22 cellular contexts compared by ENCODE assay signal in genomic region chr7:27617651-27618381, GRCh38. TPM values are rescaled to one million over a fixed set of nuclear protein-coding genes. Genes with fewer than 3 reads are reported as not detected.
A peak's percentile ranks its signal among the peaks of the same experiment; 100 is the strongest.
DNase-seq lines count a peak whose midpoint lies in the region; ATAC-seq, FAIRE-seq and TF ChIP-seq lines count a peak whose summit lies in the region.
"Had no signal": no experiment of that assay in that cellular context is flagged by ENCODE, and none has a peak within 500 bp of the region (broad histone marks: within the 10 kb centered on the region; RNA-seq: fewer than 3 reads in every experiment).

No MANE protein-coding gene starts in this region.

- H2BK15ac ChIP-seq in neuronal stem cell (ENCODE audit: low read length) = no peak overlapping the region

- no peak overlapping the region for H2BK5ac ChIP-seq in neuronal stem cell (ENCODE audit: low read length)

- peaks cover 51% of the 10 kb centered on the region for H3K36me3 Mint-ChIP-seq in activated T-helper 2 cell treated with anti-CD3 and anti-CD28 coated beads, Interferon-gamma antibody, Interleukin-2, Interleukin-4, amounts not matched to agents 10 μg/mL and 5 μg/mL and 100 μg/mL, durations not matched to agents 14 hours and 24 hours and 36 hours (ENCODE audit: low read depth)

- peaks cover 41% of the 10 kb centered on the region for H3K9me3 Mint-ChIP-seq in activated T-helper 2 cell treated with anti-CD3 and anti-CD28 coated beads, Interferon-gamma antibody, Interleukin-2, Interleukin-4, amounts not matched to agents 10 μg/mL and 5 μg/mL and 100 μg/mL, durations not matched to agents 14 hours and 24 hours and 36 hours

- H3K27ac ChIP-seq in neuronal stem cell (replicated peaks; ENCODE audit: low read length) (no peak overlapping the region), small intestine (ENCODE audit: low read depth in 1 of 2, low read length in 1 of 2) (no peak overlapping the region)
- H3K27ac ChIP-seq: A549, HL-60 had no signal

- H3K4ac ChIP-seq in neuronal stem cell (ENCODE audit: low read length) = no peak overlapping the region

- H4K91ac ChIP-seq in neuronal stem cell (ENCODE audit: low read depth, low read length, poor library complexity) = no peak overlapping the region

- peaks cover 13 to 49% of the 10 kb centered on the region in 2 donors for H3K9me3 ChIP-seq in neuronal stem cell (replicated peaks in 1 of 2; ENCODE audit: control insufficient read depth in 2 of 2, insufficient read depth in 1 of 2, low read depth in 1 of 2, low read length in 2 of 2)
- H3K9me3 ChIP-seq in small intestine (ENCODE audit: control insufficient read depth, low read depth) = no peaks in the 10 kb centered on the region

- H3K27me3 Mint-ChIP-seq in activated T-helper 2 cell treated with anti-CD3 and anti-CD28 coated beads, Interferon-gamma antibody, Interleukin-2, Interleukin-4, amounts not matched to agents 10 μg/mL and 5 μg/mL and 100 μg/mL, durations not matched to agents 14 hours and 24 hours and 36 hours (ENCODE audit: low read depth) = no peaks in the 10 kb centered on the region
- H3K27me3 Mint-ChIP-seq: IgD-negative memory B cell had no signal

- H3K4me3 ChIP-seq in NB4 (ENCODE audit: low read depth, low read length) (peak overlapping the region; percentile 25), neuronal stem cell (ENCODE audit: low read length in 2 of 2) (peak overlapping the region in 1 of 2 donors; percentile 54), small intestine (ENCODE audit: low read depth in 1 of 2, low read length in 2 of 2) (no peak overlapping the region)
- H3K4me3 ChIP-seq: A549, GM23338 had no signal

- no peak overlapping the region for H3K14ac ChIP-seq in neuronal stem cell (ENCODE audit: low read length)

- no peak overlapping the region for H3K9ac ChIP-seq in neuronal stem cell (ENCODE audit: low read depth, low read length, poor library complexity)

- H3K23ac ChIP-seq in neuronal stem cell (ENCODE audit: low read depth, low read length, poor library complexity) = no peak overlapping the region

- no peak overlapping the region for H3K27ac Mint-ChIP-seq in activated T-helper 2 cell treated with anti-CD3 and anti-CD28 coated beads, Interferon-gamma antibody, Interleukin-2, Interleukin-4, amounts not matched to agents 10 μg/mL and 5 μg/mL and 100 μg/mL, durations not matched to agents 14 hours and 24 hours and 36 hours
- H3K27ac Mint-ChIP-seq: CD8-positive, alpha-beta T cell; GM23338 had no signal

- H4K8ac ChIP-seq in neuronal stem cell (ENCODE audit: low read depth, low read length) = no peak overlapping the region

- intact Hi-C loops in activated T-helper 2 cell treated with anti-CD3 and anti-CD28 coated beads, Interferon-gamma antibody, Interleukin-2, Interleukin-4, amounts not matched to agents 10 μg/mL and 5 μg/mL and 100 μg/mL, durations not matched to agents 14 hours and 24 hours and 36 hours (cut with micrococcal nuclease) = no loop called here

- no peaks in the 10 kb centered on the region for H3K4me1 ChIP-seq in neuronal stem cell (ENCODE audit: control insufficient read depth in 2 of 2, insufficient read depth in 1 of 2, low read depth in 1 of 2, low read length in 2 of 2)
- H3K4me1 ChIP-seq in small intestine (ENCODE audit: control insufficient read depth in 2 of 2, insufficient read depth in 1 of 2, low read depth in 1 of 2, low read length in 1 of 2) = no peaks in the 10 kb centered on the region
- H3K4me1 ChIP-seq: A549 had no signal

- H3K36me3 ChIP-seq in neuronal stem cell (replicated peaks in 1 of 2; ENCODE audit: control insufficient read depth in 2 of 2, insufficient read depth in 2 of 2, low read length in 2 of 2) (peaks cover 10 to 52% of the 10 kb centered on the region in 2 donors), small intestine (ENCODE audit: control insufficient read depth in 2 of 2, insufficient read depth in 2 of 2, low read length in 2 of 2) (peaks cover 6 to 10% of the 10 kb centered on the region in 2 donors)

- no peak overlapping the region for H3K18ac ChIP-seq in neuronal stem cell (ENCODE audit: low read length)

- H2BK120ac ChIP-seq in neuronal stem cell (ENCODE audit: low read depth, low read length) = no peak overlapping the region

- no peak overlapping the region for H3K4me2 ChIP-seq in neuronal stem cell (ENCODE audit: insufficient read depth, low read length, poor library complexity, severe bottlenecking)
- H3K4me2 ChIP-seq: A549, GM23338 had no signal

- peaks cover 3% of the 10 kb centered on the region for H3K79me1 ChIP-seq in neuronal stem cell (ENCODE audit: low read depth, low read length)

- no CpG with 5 or more reads among the region's 9 CpGs for WGBS in neuronal stem cell (ENCODE audit: extremely low coverage in 2 of 2, insufficient read length in 2 of 2, insufficient replicate concordance in 1 of 2), 2 donors
- 81 to 91% (median 82%) methylated on average over 9 of the region's 9 CpGs for WGBS in small intestine, 3 donors

- peaks cover 3% of the 10 kb centered on the region for H3K4me1 Mint-ChIP-seq in activated T-helper 2 cell treated with anti-CD3 and anti-CD28 coated beads, Interferon-gamma antibody, Interleukin-2, Interleukin-4, amounts not matched to agents 10 μg/mL and 5 μg/mL and 100 μg/mL, durations not matched to agents 14 hours and 24 hours and 36 hours (ENCODE audit: low read depth)

- TF ChIP-seq POLR2A in NB4 (IDR thresholded peaks at IDR 0.05; ENCODE audit: extremely low read depth, insufficient read length) = no peak

- peak; percentile 100 for DNase-seq in GF-D8 (lab: John Stamatoyannopoulos, UW)
- peak; percentile 99 for DNase-seq in NB4 (ENCODE audit: low read depth)
- peak; percentile 90 for DNase-seq in left lobe of liver (ENCODE audit: low spot score)
- DNase-seq in neuronal stem cell (ENCODE audit: low spot score) = no peak
- no peak for DNase-seq in activated T-helper 2 cell treated with anti-CD3 and anti-CD28 coated beads, Interferon-gamma antibody, Interleukin-2, Interleukin-4, amounts not matched to agents 10 μg/mL and 5 μg/mL and 100 μg/mL, durations not matched to agents 14 hours and 24 hours and 36 hours (ENCODE audit: low spot score)
- DNase-seq in NCI-H82 treated with DMSO at 0.1 percent for 48 hours (lab: John Stamatoyannopoulos, UW; ENCODE audit: unreplicated experiment) = no peak
- no peak for DNase-seq in small intestine
- no peak for DNase-seq in GM20000 (ENCODE audit: low spot score)
- DNase-seq: AML-193; Calu3; CD8-positive, alpha-beta T cell; DMS79 treated with DMSO at 0.1 percent for 48 hours; EL; HCEC 1CT; Karpas-422; KBM-7 had no signal

- peak; percentile 96 for ATAC-seq in left lobe of liver
- ATAC-seq: A549; CD8-positive, alpha-beta T cell; GM23338 had no signal

- no peak overlapping the region for H3K4me3 Mint-ChIP-seq in activated T-helper 2 cell treated with anti-CD3 and anti-CD28 coated beads, Interferon-gamma antibody, Interleukin-2, Interleukin-4, amounts not matched to agents 10 μg/mL and 5 μg/mL and 100 μg/mL, durations not matched to agents 14 hours and 24 hours and 36 hours (ENCODE audit: low read depth)
- H3K4me3 Mint-ChIP-seq: CD8-positive, alpha-beta T cell; GM23338; IgD-negative memory B cell had no signal

- FAIRE-seq in small intestine (lab: Jason Lieb, UNC) = no peak
- FAIRE-seq: A549, GM12891, H54 had no signal

- H3K27me3 ChIP-seq in neuronal stem cell (ENCODE audit: control insufficient read depth in 3 of 3, insufficient read depth in 3 of 3, low read depth in 1 of 3, low read length in 3 of 3) = no peaks in the 10 kb centered on the region
- H3K27me3 ChIP-seq in small intestine (ENCODE audit: control insufficient read depth in 2 of 2, insufficient read depth in 2 of 2, low read length in 2 of 2) = no peaks in the 10 kb centered on the region

- H2AFZ ChIP-seq in neuronal stem cell (ENCODE audit: low read length) = no peak overlapping the region
- H2AFZ ChIP-seq: GM23338 had no signal

- no peak overlapping the region for H2AK5ac ChIP-seq in neuronal stem cell (ENCODE audit: low read depth, low read length)

- H2BK12ac ChIP-seq in neuronal stem cell (ENCODE audit: low read length) = peak overlapping the region; percentile 30

- no peak for TF ChIP-seq CTCF in NB4 (IDR thresholded peaks at IDR 0.05; ENCODE audit: low read depth, low read length)
- no peak for TF ChIP-seq CTCF in GM20000 (IDR thresholded peaks at IDR 0.05; ENCODE audit: extremely low read depth, missing control alignments)

RNA-seq across cellular contexts. Expression of gene HIBADH, which starts 44.9 kb away (rescaled TPM):
- total RNA-seq in left lobe of liver = 79.8 TPM
- polyA plus RNA-seq in neuronal stem cell (2013, experiment 1 of 2) = 37.4 TPM
- 38.3 TPM for polyA plus RNA-seq in neuronal stem cell (2013, experiment 2 of 2)
- 23.1 and 27.9 TPM in 2 replicates for total RNA-seq in activated T-helper 2 cell treated with anti-CD3 and anti-CD28 coated beads, Interferon-gamma antibody, Interleukin-2, Interleukin-4, amounts not matched to agents 10 μg/mL and 5 μg/mL and 100 μg/mL, durations not matched to agents 14 hours and 24 hours and 36 hours
- polyA plus RNA-seq in small intestine = 10 to 100 TPM; 30.5 to 50.8 (median 44.9) TPM

Comparison
In these comparisons a context has a peak if more than half of its experiments do, and no peak if none do; other contexts are left out.
1. DNase-seq: peak in GF-D8 (single experiment), NB4 (single experiment) and left lobe of liver (single experiment); none in neuronal stem cell (single experiment), activated T-helper 2 cell treated with anti-CD3 and anti-CD28 coated beads, Interferon-gamma antibody, Interleukin-2, Interleukin-4, amounts not matched to agents 10 μg/mL and 5 μg/mL and 100 μg/mL, durations not matched to agents 14 hours and 24 hours and 36 hours (single experiment), NCI-H82 treated with DMSO at 0.1 percent for 48 hours (single experiment), small intestine (single experiment) and GM20000 (single experiment).